In the genomic region with DNA sequence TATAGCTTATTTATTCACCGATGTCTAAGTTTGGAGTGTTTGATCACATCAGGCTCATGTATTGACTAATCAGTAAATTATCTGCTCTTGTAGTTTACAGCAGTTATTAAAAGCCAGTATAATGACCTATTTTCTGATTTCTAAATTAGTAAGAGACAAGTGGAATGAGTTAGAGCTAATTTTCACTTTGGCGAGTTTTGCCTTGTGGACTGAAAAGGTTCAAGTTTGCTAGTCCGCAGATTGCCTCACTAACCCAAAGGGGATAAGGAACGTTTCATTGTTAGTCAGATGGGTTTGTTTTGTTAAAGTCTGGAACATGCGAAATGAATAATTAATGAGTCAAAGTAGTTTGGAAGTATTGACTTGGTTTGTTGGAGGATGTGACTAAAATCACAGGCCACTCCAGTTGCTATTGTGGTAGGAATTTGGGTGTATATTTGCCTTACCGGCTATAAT, we compare ENCODE assay signal across 9 cellular contexts. TPM values are rescaled to one million over a fixed set of nuclear protein-coding genes. Genes with fewer than 3 reads are reported as not detected.
DNase-seq lines count a peak whose midpoint lies in the region; ATAC-seq, FAIRE-seq and TF ChIP-seq lines count a peak whose summit lies in the region.
"Had no signal": no experiment of that assay in that cellular context is flagged by ENCODE, and none has a peak within 500 bp of the region (broad histone marks: within the 10 kb centered on the region; RNA-seq: fewer than 3 reads in every experiment).

No MANE protein-coding gene starts in this region.

- H3K36me3 ChIP-seq in pancreas (peaks cover 0 to 20% (median 20%) of the 10 kb centered on the region in 3 donors), lower lobe of right lung (peaks cover 60% of the 10 kb centered on the region)

- H3K36me3 Mint-ChIP-seq in HFFc6 (ENCODE audit: low read depth) (peaks cover 13% of the 10 kb centered on the region), memory B cell (peaks cover 20% of the 10 kb centered on the region)
- H3K36me3 Mint-ChIP-seq in activated naive CD4-positive, alpha-beta T cell treated with anti-CD3 and anti-CD28 coated beads, Interleukin-2, amount 10 ng/mL, durations not matched to agents 7 days and 5 days: peaks cover 77% of the 10 kb centered on the region

- no peak overlapping the region for H3K4me3 ChIP-seq in pancreas
- H3K4me3 ChIP-seq in lower lobe of right lung: no peak overlapping the region

- peak; percentile 37 for DNase-seq in GM10266 (ENCODE audit: extremely low spot score)
- DNase-seq in HFFc6: peak; percentile 73
- no peak for DNase-seq in activated naive CD4-positive, alpha-beta T cell treated with anti-CD3 and anti-CD28 coated beads, Interleukin-2, amount 10 ng/mL, durations not matched to agents 7 days and 5 days
- DNase-seq in memory B cell (ENCODE audit: low spot score in 2 of 2): no peak
- DNase-seq in pancreas: no peak
- no peak for DNase-seq in urothelium cell line (ENCODE audit: low spot score)
- DNase-seq in cerebellar nuclear complex (lab: John Stamatoyannopoulos, UW): no peak
- no peak for DNase-seq in lower lobe of right lung
- DNase-seq: NCI-H2081 had no signal

- TF ChIP-seq CTCF in GM10266 (IDR thresholded peaks at IDR 0.05; ENCODE audit: control insufficient read depth, insufficient read depth, low read depth, missing control alignments) (no peak), HFFc6 (IDR thresholded peaks at IDR 0.05) (no peak), pancreas (IDR thresholded peaks at IDR 0.05) (no peak), lower lobe of right lung (IDR thresholded peaks at IDR 0.05) (no peak)

- FAIRE-seq in pancreas (lab: Jason Lieb, UNC) (no peak), urothelium cell line (lab: Jason Lieb, UNC) (no peak)

- H3K4me1 Mint-ChIP-seq in HFFc6 (ENCODE audit: low read depth) (peaks cover 86% of the 10 kb centered on the region), memory B cell (peaks cover 25% of the 10 kb centered on the region)
- peaks cover 48% of the 10 kb centered on the region for H3K4me1 Mint-ChIP-seq in activated naive CD4-positive, alpha-beta T cell treated with anti-CD3 and anti-CD28 coated beads, Interleukin-2, amount 10 ng/mL, durations not matched to agents 7 days and 5 days

- H3K4me3 Mint-ChIP-seq in HFFc6 (peak overlapping the region; percentile 71), memory B cell (no peak overlapping the region)
- no peak overlapping the region for H3K4me3 Mint-ChIP-seq in activated naive CD4-positive, alpha-beta T cell treated with anti-CD3 and anti-CD28 coated beads, Interleukin-2, amount 10 ng/mL, durations not matched to agents 7 days and 5 days

- H3K27ac Mint-ChIP-seq in HFFc6 (peak overlapping the region; percentile 82), memory B cell (peak overlapping the region; percentile 86)
- peak overlapping the region; percentile 14 for H3K27ac Mint-ChIP-seq in activated naive CD4-positive, alpha-beta T cell treated with anti-CD3 and anti-CD28 coated beads, Interleukin-2, amount 10 ng/mL, durations not matched to agents 7 days and 5 days

- H3K9me3 ChIP-seq in pancreas (no peaks in the 10 kb centered on the region), lower lobe of right lung (no peaks in the 10 kb centered on the region)

- WGBS in pancreas, 2 donors: 88% methylated on average over 6 of the region's 6 CpGs

- ATAC-seq in memory B cell (ENCODE audit: low read depth) (no peak), pancreas (no peak), lower lobe of right lung (no peak)

- H3K27me3 ChIP-seq in pancreas: no peaks in the 10 kb centered on the region
- no peaks in the 10 kb centered on the region for H3K27me3 ChIP-seq in lower lobe of right lung (ENCODE audit: low read depth)

- H3K9me3 Mint-ChIP-seq in HFFc6: no peaks in the 10 kb centered on the region
- no peaks in the 10 kb centered on the region for H3K9me3 Mint-ChIP-seq in activated naive CD4-positive, alpha-beta T cell treated with anti-CD3 and anti-CD28 coated beads, Interleukin-2, amount 10 ng/mL, durations not matched to agents 7 days and 5 days
- no peaks in the 10 kb centered on the region for H3K9me3 Mint-ChIP-seq in memory B cell

- intact Hi-C loops in pancreas (cut with DNase I): no loop called here
- intact Hi-C loops in lower lobe of right lung (cut with DNase I): no loop called here

- no peak overlapping the region for H3K27ac ChIP-seq in pancreas
- H3K27ac ChIP-seq in lower lobe of right lung: no peak overlapping the region

- H3K27me3 Mint-ChIP-seq in HFFc6 (ENCODE audit: insufficient read depth) (no peaks in the 10 kb centered on the region), memory B cell (no peaks in the 10 kb centered on the region)
- H3K27me3 Mint-ChIP-seq in activated naive CD4-positive, alpha-beta T cell treated with anti-CD3 and anti-CD28 coated beads, Interleukin-2, amount 10 ng/mL, durations not matched to agents 7 days and 5 days: no peaks in the 10 kb centered on the region

- no peaks in the 10 kb centered on the region for H3K4me1 ChIP-seq in pancreas
- H3K4me1 ChIP-seq in lower lobe of right lung: peaks cover 11% of the 10 kb centered on the region

- CTCF ChIA-PET in activated naive CD4-positive, alpha-beta T cell treated with anti-CD3 and anti-CD28 coated beads, Interleukin-2, amount 10 ng/mL, durations not matched to agents 7 days and 5 days (lab: Charles Lee): interaction anchor here (0.6 to 1.2 kb wide), 5 partner anchors 11 to 105 kb away, joined by 3 to 4 read pairs (median 3); no protein-coding TSS in a partner anchor

RNA-seq across cellular contexts. Expression of gene SMARCA2, which starts 40.1 kb away (rescaled TPM):
- 100 to 1,000 TPM in 3 of 6 experiments, 10 to 100 TPM in 3; 73.2 to 113 (median 96.6) TPM for total RNA-seq in HFFc6 (2021; fragmentation: NEBNext Ultra II Directional; extraction: Animal tissue kit (Norgen Biotek cat#: 25700))
- total RNA-seq in pancreas (10 to 100 TPM; 55.3 to 91.4 (median 70.3) TPM), lower lobe of right lung (147 TPM)
- polyA plus RNA-seq in pancreas: 10 to 100 TPM; 21.7 to 55.2 TPM

Comparison
In these comparisons a context has a peak if more than half of its experiments do, and no peak if none do; other contexts are left out.
1. DNase-seq: peak in GM10266 (single experiment) and HFFc6 (single experiment); none in activated naive CD4-positive, alpha-beta T cell treated with anti-CD3 and anti-CD28 coated beads, Interleukin-2, amount 10 ng/mL, durations not matched to agents 7 days and 5 days (single experiment), memory B cell (0 of 2), pancreas (0 of 6), urothelium cell line (single experiment), cerebellar nuclear complex (0 of 2) and lower lobe of right lung (single experiment).
2. H3K27ac Mint-ChIP-seq: peak in every context shown above with its lines; median percentile 86 in memory B cell; 82 in HFFc6; 14 in activated naive CD4-positive, alpha-beta T cell treated with anti-CD3 and anti-CD28 coated beads, Interleukin-2, amount 10 ng/mL, durations not matched to agents 7 days and 5 days.